In the genomic region with DNA sequence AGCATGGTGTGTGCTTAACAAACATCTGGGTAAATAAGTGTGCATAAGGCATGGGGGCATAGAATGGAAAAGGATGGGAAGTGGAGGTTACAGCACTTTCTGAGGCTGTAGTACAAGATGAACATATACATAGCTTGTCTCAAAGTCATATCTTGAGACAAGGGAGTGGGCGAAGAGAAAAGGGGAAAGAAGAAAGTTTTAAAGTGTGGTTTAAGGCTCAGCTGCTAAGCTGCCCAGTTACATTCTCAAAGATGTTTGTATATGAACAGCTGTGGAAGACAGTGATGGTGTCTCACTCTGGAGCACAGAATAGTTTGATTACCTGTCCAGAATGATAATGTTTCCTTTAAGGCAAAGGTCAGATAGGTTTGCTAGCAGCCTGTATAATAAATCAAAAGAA, we compare ENCODE assay signal across 26 cellular contexts.
DNase-seq lines count a peak whose midpoint lies in the region; ATAC-seq lines count a peak whose summit lies in the region.
"Had no signal": no experiment of that assay in that cellular context is flagged by ENCODE, and none has a peak within 500 bp of the region (broad histone marks: within the 10 kb centered on the region; RNA-seq: fewer than 3 reads in every experiment).

No MANE protein-coding gene starts in this region.

- peak overlapping the region; percentile 23 for H2BK15ac ChIP-seq in mesendoderm (replicated peaks; ENCODE audit: low read depth)

- no peaks in the 10 kb centered on the region for H3K79me1 ChIP-seq in mesendoderm (ENCODE audit: low read length)

- no peak overlapping the region for H3K27ac ChIP-seq in mesendoderm (ENCODE audit: low read depth, low read length)
- H3K27ac ChIP-seq: adrenal gland, gastrocnemius medialis, right lobe of liver had no signal

- no peak overlapping the region for H4K8ac ChIP-seq in mesendoderm (ENCODE audit: low read depth, low read length)

- no peak overlapping the region for H4K5ac ChIP-seq in mesendoderm (ENCODE audit: low read length)

- intact Hi-C loops in cardiac septum (cut with DNase I), result no loop called here
- intact Hi-C loops in activated naive CD4-positive, alpha-beta T cell treated with anti-CD3 and anti-CD28 coated beads for 36 hours (cut with micrococcal nuclease), result no loop called here

- no peak overlapping the region for H3K4me3 ChIP-seq in mesendoderm (ENCODE audit: low read length)
- H3K4me3 ChIP-seq: adrenal gland, gastrocnemius medialis, K562, right lobe of liver had no signal

- no peak overlapping the region for H3K4me3 Mint-ChIP-seq in activated naive CD4-positive, alpha-beta T cell treated with anti-CD3 and anti-CD28 coated beads for 36 hours
- H3K4me3 Mint-ChIP-seq: activated CD4-positive, alpha-beta T cell treated with anti-CD3 and anti-CD28 coated beads, Interleukin-2, amount 10 ng/mL, durations not matched to agents 7 days and 5 days; activated T-cell treated with anti-CD3 and anti-CD28 coated beads, Interleukin-2, amount 50 U/mL, for 4 hours; brain; T-helper 2 cell treated with Interferon-gamma antibody and Interleukin-4, amounts not matched to agents 5 μg/mL and 100 μg/mL, for 36 hours had no signal

- H3K23ac ChIP-seq in mesendoderm (ENCODE audit: low read length), result no peak overlapping the region

- peaks cover 8% of the 10 kb centered on the region for H3K27me3 Mint-ChIP-seq in activated naive CD4-positive, alpha-beta T cell treated with anti-CD3 and anti-CD28 coated beads for 36 hours (ENCODE audit: low read depth)

- no peak overlapping the region for H2BK5ac ChIP-seq in mesendoderm (ENCODE audit: low read length)

- H3K4ac ChIP-seq in mesendoderm (ENCODE audit: low read depth, low read length), result no peak overlapping the region

- no peak overlapping the region for H3K4me2 ChIP-seq in mesendoderm (ENCODE audit: low read length)

- no peak for DNase-seq in mesendoderm
- DNase-seq in cardiac septum (ENCODE audit: low spot score), result no peak
- DNase-seq in activated naive CD4-positive, alpha-beta T cell (lab: John Stamatoyannopoulos, UW), result no peak
- DNase-seq in activated naive CD4-positive, alpha-beta T cell treated with anti-CD3 and anti-CD28 coated beads for 36 hours, result no peak
- DNase-seq: activated CD4-positive, alpha-beta T cell treated with anti-CD3 and anti-CD28 coated beads, Interleukin-2, amount 10 ng/mL, durations not matched to agents 7 days and 5 days; activated T-cell treated with anti-CD3 and anti-CD28 coated beads, Interleukin-2, amount 50 U/mL, for 4 hours; adrenal gland; Calu3; DND-41; gastrocnemius medialis; hippocampal formation; left cardiac atrium; NCI-H1105 treated with DMSO at 0.1 percent for 48 hours; NCI-H1930; NCI-H524 treated with DMSO at 0.1 percent for 48 hours; posterior cingulate gyrus; right lobe of liver; SHP77; stimulated activated naive CD8-positive, alpha-beta T cell treated with anti-CD3 and anti-CD28 coated beads, Interleukin-15, Interleukin-2, amounts not matched to agents 100 U/mL and 50 U/mL, for 24 hours had no signal

- no peaks in the 10 kb centered on the region for H3K4me1 Mint-ChIP-seq in activated naive CD4-positive, alpha-beta T cell treated with anti-CD3 and anti-CD28 coated beads for 36 hours (ENCODE audit: low read depth)
- H3K4me1 Mint-ChIP-seq: brain had no signal

- H3K79me2 ChIP-seq in mesendoderm (ENCODE audit: control insufficient read depth, insufficient read depth, low read length), result no peaks in the 10 kb centered on the region

- H3K27me3 ChIP-seq in mesendoderm (ENCODE audit: insufficient read depth, low read length, poor library complexity), result no peaks in the 10 kb centered on the region
- H3K27me3 ChIP-seq: adrenal gland, gastrocnemius medialis, right lobe of liver had no signal

- WGBS in mesendoderm (ENCODE audit: extremely low coverage, insufficient coverage, low lambda C conversion rate), result no CpG with 5 or more reads among the region's 1 CpG

- peak overlapping the region; percentile 62 for H2BK120ac ChIP-seq in mesendoderm (ENCODE audit: low read depth, low read length)

- CTCF ChIA-PET in activated naive CD4-positive, alpha-beta T cell treated with anti-CD3 and anti-CD28 coated beads for 36 hours (lab: Charles Lee), result no interaction called here

- no peak overlapping the region for H3K9ac ChIP-seq in mesendoderm (ENCODE audit: low read length)

- no peaks in the 10 kb centered on the region for H3K36me3 ChIP-seq in mesendoderm (ENCODE audit: control insufficient read depth, insufficient read depth, low read length)
- H3K36me3 ChIP-seq: adrenal gland, gastrocnemius medialis, right lobe of liver had no signal

- ATAC-seq in GM18502 (IDR thresholded peaks at IDR 0.05; ENCODE audit: poor library complexity, unreplicated experiment) (peak; percentile 49), GM21528 (IDR thresholded peaks at IDR 0.05; ENCODE audit: low FRiP score, unreplicated experiment) (peak; percentile 41), HG02885 (IDR thresholded peaks at IDR 0.05; ENCODE audit: poor library complexity, unreplicated experiment) (peak; percentile 74)
- no peak for ATAC-seq in activated CD4-positive, CD25-positive, alpha-beta regulatory T cell treated with anti-CD3 and anti-CD28 coated beads, Interleukin-2, amount 50 U/mL, for 24 hours
- ATAC-seq: activated T-cell treated with anti-CD3 and anti-CD28 coated beads, Interleukin-2, amount 50 U/mL, for 4 hours; gastrocnemius medialis; K562; left cardiac atrium; right lobe of liver; stimulated activated naive CD8-positive, alpha-beta T cell treated with anti-CD3 and anti-CD28 coated beads, Interleukin-15, Interleukin-2, amounts not matched to agents 100 U/mL and 50 U/mL, for 24 hours had no signal

- no peak overlapping the region for H3K56ac ChIP-seq in mesendoderm (ENCODE audit: low read length)

- no peaks in the 10 kb centered on the region for H3K9me3 Mint-ChIP-seq in activated naive CD4-positive, alpha-beta T cell treated with anti-CD3 and anti-CD28 coated beads for 36 hours
- H3K9me3 Mint-ChIP-seq: activated CD4-positive, alpha-beta T cell treated with anti-CD3 and anti-CD28 coated beads, Interleukin-2, amount 10 ng/mL, durations not matched to agents 7 days and 5 days; activated T-cell treated with anti-CD3 and anti-CD28 coated beads, Interleukin-2, amount 50 U/mL, for 4 hours; brain; T-helper 2 cell treated with Interferon-gamma antibody and Interleukin-4, amounts not matched to agents 5 μg/mL and 100 μg/mL, for 36 hours had no signal

- H3K4me1 ChIP-seq in mesendoderm (ENCODE audit: control insufficient read depth, low read depth, low read length), result peaks cover 2% of the 10 kb centered on the region
- H3K4me1 ChIP-seq: adrenal gland, right lobe of liver had no signal

- no peak overlapping the region for H3K27ac Mint-ChIP-seq in activated naive CD4-positive, alpha-beta T cell treated with anti-CD3 and anti-CD28 coated beads for 36 hours
- H3K27ac Mint-ChIP-seq: activated CD4-positive, alpha-beta T cell treated with anti-CD3 and anti-CD28 coated beads, Interleukin-2, amount 10 ng/mL, durations not matched to agents 7 days and 5 days; brain; T-helper 2 cell treated with Interferon-gamma antibody and Interleukin-4, amounts not matched to agents 5 μg/mL and 100 μg/mL, for 36 hours had no signal

- no peaks in the 10 kb centered on the region for H3K36me3 Mint-ChIP-seq in activated naive CD4-positive, alpha-beta T cell treated with anti-CD3 and anti-CD28 coated beads for 36 hours (ENCODE audit: low read depth)
- H3K36me3 Mint-ChIP-seq: brain had no signal

- H3K18ac ChIP-seq in mesendoderm (ENCODE audit: low read length), result no peak overlapping the region

- no peak overlapping the region for H2AK5ac ChIP-seq in mesendoderm (ENCODE audit: low read length)

Comparison
In these comparisons a context has a peak if more than half of its experiments do, and no peak if none do; other contexts are left out.
1. ATAC-seq: peak in GM18502 (single experiment), GM21528 (single experiment) and HG02885 (single experiment); none in activated CD4-positive, CD25-positive, alpha-beta regulatory T cell treated with anti-CD3 and anti-CD28 coated beads, Interleukin-2, amount 50 U/mL, for 24 hours (0 of 2).